ENCODE assay signal across 1 cellular context in the genomic region with DNA sequence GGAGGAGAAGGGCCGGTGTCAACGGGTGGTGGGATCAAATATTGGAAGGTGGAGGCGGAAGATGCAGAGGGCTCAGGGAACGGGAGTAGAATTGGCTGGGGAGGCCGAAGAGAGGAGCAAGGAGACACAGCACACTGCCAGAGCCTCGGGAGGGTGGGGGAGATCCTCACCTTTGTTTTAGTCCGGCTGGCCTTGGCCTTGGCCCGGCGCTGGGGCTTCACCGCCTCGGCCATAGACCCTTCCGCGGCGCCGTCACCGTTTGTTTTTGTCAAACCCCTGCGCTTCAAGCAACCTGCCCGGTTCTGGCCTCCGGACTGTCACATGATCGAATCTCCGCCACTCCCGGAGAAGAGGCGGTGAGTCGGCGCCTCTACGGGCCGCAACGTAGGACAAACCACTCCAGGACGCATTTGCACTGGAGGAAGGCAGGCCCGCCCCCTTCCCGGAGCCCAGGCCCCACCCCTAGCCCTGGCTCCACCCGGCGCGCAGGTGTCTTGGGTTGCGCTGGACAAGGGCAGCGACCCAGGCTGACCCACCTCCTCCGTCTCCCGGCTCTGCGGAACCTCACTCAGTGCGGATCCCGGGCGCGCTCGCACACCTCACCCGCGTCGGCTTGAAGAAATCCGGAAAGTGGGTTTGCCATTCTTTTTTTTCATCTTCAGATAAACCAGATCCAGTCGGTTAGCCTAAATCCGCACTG.
TF ChIP-seq lines count a peak whose summit lies in the region.

TSS of gene EPG5 (minus strand) at position 323 of the 700 bp plus-strand sequence. CDS start at position 233, 90 bp downstream.

TF ChIP-seq in HepG2, 621 proteins besides CTCF, POLR2A, EP300 and RAD21 (continued from another document and continues in another):
- TF ChIP-seq FOXO4 (CRISPR knock-in tag; conservative IDR thresholded peaks at IDR 0.05) (no peak), HDAC1 (CRISPR knock-in tag; IDR thresholded peaks at IDR 0.05) (peak; percentile 91), ZFP37 (CRISPR knock-in tag; IDR thresholded peaks at IDR 0.05; ENCODE audit: borderline replicate concordance) (no peak), NFKB2 (CRISPR knock-in tag; IDR thresholded peaks at IDR 0.05; ENCODE audit: borderline replicate concordance) (no peak; the same call in 1 of the 2 replicates), ZNF512B (CRISPR knock-in tag; IDR thresholded peaks at IDR 0.05; ENCODE audit: borderline replicate concordance) (no peak), ZSCAN21 (CRISPR knock-in tag; IDR thresholded peaks at IDR 0.05; ENCODE audit: borderline replicate concordance) (no peak), CBX1 (IDR thresholded peaks at IDR 0.05; ENCODE audit: low read depth) (no peak), KLF16 (CRISPR knock-in tag; IDR thresholded peaks at IDR 0.05) (peak in 1 of 2 experiments; percentile 83; a peak in 1 of 4 replicates), EEA1 (CRISPR knock-in tag; IDR thresholded peaks at IDR 0.05; ENCODE audit: borderline replicate concordance) (no peak), SMARCC2 (IDR thresholded peaks at IDR 0.05) (no peak), ZNF264 (CRISPR knock-in tag; IDR thresholded peaks at IDR 0.05) (no peak), ZNF136 (CRISPR knock-in tag; IDR thresholded peaks at IDR 0.05; ENCODE audit: low read depth) (no peak), FOXA3 (CRISPR knock-in tag; IDR thresholded peaks at IDR 0.05) (no peak), HDAC6 (IDR thresholded peaks at IDR 0.05; ENCODE audit: low read depth, low read length) (no peak), NFE2L1 (CRISPR knock-in tag; IDR thresholded peaks at IDR 0.05; ENCODE audit: borderline replicate concordance) (no peak), ATF7-NPFF (CRISPR knock-in tag; IDR thresholded peaks at IDR 0.05; ENCODE audit: low read depth) (peak; percentile 42; the same call in 1 of the 2 replicates), DDIT3 (CRISPR knock-in tag; IDR thresholded peaks at IDR 0.05) (no peak), FOXO1 (CRISPR knock-in tag; IDR thresholded peaks at IDR 0.05) (peak; percentile 56), TBX3 (IDR thresholded peaks at IDR 0.05; ENCODE audit: borderline replicate concordance) (peak; percentile 54; the same call in 1 of the 2 replicates), SAP130 (CRISPR knock-in tag; IDR thresholded peaks at IDR 0.05; ENCODE audit: low read depth) (peak; percentile 94), ETV5 (CRISPR knock-in tag; IDR thresholded peaks at IDR 0.05; ENCODE audit: borderline replicate concordance) (peak; percentile 55; the same call in 1 of the 2 replicates), ZNF256 (CRISPR knock-in tag; conservative IDR thresholded peaks at IDR 0.05) (no peak), ISL2 (CRISPR knock-in tag; IDR thresholded peaks at IDR 0.05) (peak; percentile 71), DZIP1 (CRISPR knock-in tag; IDR thresholded peaks at IDR 0.05) (no peak), MAFF (IDR thresholded peaks at IDR 0.05; ENCODE audit: low read depth, low read length) (no peak), MED13 (CRISPR knock-in tag; IDR thresholded peaks at IDR 0.05) (no peak), NPAS2 (CRISPR knock-in tag; IDR thresholded peaks at IDR 0.05; ENCODE audit: borderline replicate concordance) (no peak), SATB2 (CRISPR knock-in tag; IDR thresholded peaks at IDR 0.05) (no peak), ZNF567 (CRISPR knock-in tag; IDR thresholded peaks at IDR 0.05; ENCODE audit: borderline replicate concordance) (no peak), MED1 (CRISPR knock-in tag; IDR thresholded peaks at IDR 0.05) (peak; percentile 58), ZNF678 (CRISPR knock-in tag; IDR thresholded peaks at IDR 0.05) (no peak), NFIC (IDR thresholded peaks at IDR 0.05; ENCODE audit: low read length) (no peak), ZNF687 (CRISPR knock-in tag; IDR thresholded peaks at IDR 0.05) (peak; percentile 81), ZNF564 (CRISPR knock-in tag; IDR thresholded peaks at IDR 0.05) (no peak; the same call in 1 of the 2 replicates), MXD4 (CRISPR knock-in tag; IDR thresholded peaks at IDR 0.05) (0 out of 2 replicates have a peak, but pooled peaks have one; percentile 61), FOXK1 (CRISPR knock-in tag; IDR thresholded peaks at IDR 0.05; ENCODE audit: borderline replicate concordance, low read depth) (peak; percentile 90; the same call in 1 of the 2 replicates), ZIK1 (CRISPR knock-in tag; IDR thresholded peaks at IDR 0.05; ENCODE audit: borderline replicate concordance, low read depth) (0 out of 2 replicates have a peak, but pooled peaks have one; percentile 38), ARID2 (CRISPR knock-in tag; IDR thresholded peaks at IDR 0.05; ENCODE audit: borderline replicate concordance) (peak; percentile 75; the same call in 1 of the 2 replicates)
- TF ChIP-seq, protein P1, sequence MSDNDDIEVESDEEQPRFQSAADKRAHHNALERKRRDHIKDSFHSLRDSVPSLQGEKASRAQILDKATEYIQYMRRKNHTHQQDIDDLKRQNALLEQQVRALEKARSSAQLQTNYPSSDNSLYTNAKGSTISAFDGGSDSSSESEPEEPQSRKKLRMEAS (IDR thresholded peaks at IDR 0.05), result peak; percentile 63; the same call in 1 of the 2 replicates
- TF ChIP-seq, protein P2, sequence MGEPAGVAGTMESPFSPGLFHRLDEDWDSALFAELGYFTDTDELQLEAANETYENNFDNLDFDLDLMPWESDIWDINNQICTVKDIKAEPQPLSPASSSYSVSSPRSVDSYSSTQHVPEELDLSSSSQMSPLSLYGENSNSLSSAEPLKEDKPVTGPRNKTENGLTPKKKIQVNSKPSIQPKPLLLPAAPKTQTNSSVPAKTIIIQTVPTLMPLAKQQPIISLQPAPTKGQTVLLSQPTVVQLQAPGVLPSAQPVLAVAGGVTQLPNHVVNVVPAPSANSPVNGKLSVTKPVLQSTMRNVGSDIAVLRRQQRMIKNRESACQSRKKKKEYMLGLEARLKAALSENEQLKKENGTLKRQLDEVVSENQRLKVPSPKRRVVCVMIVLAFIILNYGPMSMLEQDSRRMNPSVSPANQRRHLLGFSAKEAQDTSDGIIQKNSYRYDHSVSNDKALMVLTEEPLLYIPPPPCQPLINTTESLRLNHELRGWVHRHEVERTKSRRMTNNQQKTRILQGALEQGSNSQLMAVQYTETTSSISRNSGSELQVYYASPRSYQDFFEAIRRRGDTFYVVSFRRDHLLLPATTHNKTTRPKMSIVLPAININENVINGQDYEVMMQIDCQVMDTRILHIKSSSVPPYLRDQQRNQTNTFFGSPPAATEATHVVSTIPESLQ (CRISPR knock-in tag; conservative IDR thresholded peaks at IDR 0.05), result no peak
- TF ChIP-seq, protein P3, sequence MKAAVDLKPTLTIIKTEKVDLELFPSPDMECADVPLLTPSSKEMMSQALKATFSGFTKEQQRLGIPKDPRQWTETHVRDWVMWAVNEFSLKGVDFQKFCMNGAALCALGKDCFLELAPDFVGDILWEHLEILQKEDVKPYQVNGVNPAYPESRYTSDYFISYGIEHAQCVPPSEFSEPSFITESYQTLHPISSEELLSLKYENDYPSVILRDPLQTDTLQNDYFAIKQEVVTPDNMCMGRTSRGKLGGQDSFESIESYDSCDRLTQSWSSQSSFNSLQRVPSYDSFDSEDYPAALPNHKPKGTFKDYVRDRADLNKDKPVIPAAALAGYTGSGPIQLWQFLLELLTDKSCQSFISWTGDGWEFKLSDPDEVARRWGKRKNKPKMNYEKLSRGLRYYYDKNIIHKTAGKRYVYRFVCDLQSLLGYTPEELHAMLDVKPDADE (CRISPR knock-in tag; IDR thresholded peaks at IDR 0.05), result no peak
- TF ChIP-seq, protein P4, sequence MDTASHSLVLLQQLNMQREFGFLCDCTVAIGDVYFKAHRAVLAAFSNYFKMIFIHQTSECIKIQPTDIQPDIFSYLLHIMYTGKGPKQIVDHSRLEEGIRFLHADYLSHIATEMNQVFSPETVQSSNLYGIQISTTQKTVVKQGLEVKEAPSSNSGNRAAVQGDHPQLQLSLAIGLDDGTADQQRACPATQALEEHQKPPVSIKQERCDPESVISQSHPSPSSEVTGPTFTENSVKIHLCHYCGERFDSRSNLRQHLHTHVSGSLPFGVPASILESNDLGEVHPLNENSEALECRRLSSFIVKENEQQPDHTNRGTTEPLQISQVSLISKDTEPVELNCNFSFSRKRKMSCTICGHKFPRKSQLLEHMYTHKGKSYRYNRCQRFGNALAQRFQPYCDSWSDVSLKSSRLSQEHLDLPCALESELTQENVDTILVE (CRISPR knock-in tag; IDR thresholded peaks at IDR 0.05), result peak; percentile 79
- TF ChIP-seq, protein P5, sequence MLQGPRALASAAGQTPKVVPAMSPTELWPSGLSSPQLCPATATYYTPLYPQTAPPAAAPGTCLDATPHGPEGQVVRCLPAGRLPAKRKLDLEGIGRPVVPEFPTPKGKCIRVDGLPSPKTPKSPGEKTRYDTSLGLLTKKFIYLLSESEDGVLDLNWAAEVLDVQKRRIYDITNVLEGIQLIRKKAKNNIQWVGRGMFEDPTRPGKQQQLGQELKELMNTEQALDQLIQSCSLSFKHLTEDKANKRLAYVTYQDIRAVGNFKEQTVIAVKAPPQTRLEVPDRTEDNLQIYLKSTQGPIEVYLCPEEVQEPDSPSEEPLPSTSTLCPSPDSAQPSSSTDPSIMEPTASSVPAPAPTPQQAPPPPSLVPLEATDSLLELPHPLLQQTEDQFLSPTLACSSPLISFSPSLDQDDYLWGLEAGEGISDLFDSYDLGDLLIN (CRISPR knock-in tag; IDR thresholded peaks at IDR 0.05; ENCODE audit: borderline replicate concordance), result no peak
